Comparison of ENCODE assay signal across 9 cellular contexts in genomic region chr20:54174452-54175175, GRCh38. TPM values are rescaled to one million over a fixed set of nuclear protein-coding genes. Genes with fewer than 3 reads are reported as not detected.
A peak's percentile ranks its signal among the peaks of the same experiment; 100 is the strongest.
DNase-seq lines count a peak whose midpoint lies in the region; ATAC-seq and TF ChIP-seq lines count a peak whose summit lies in the region.
"Had no signal": no experiment of that assay in that cellular context is flagged by ENCODE, and none has a peak within 500 bp of the region (broad histone marks: within the 10 kb centered on the region; RNA-seq: fewer than 3 reads in every experiment).

No MANE protein-coding gene starts in this region.

- peaks cover 48 to 60% (median 54%) of the 10 kb centered on the region in 11 experiments for H3K27me3 ChIP-seq in BLaER1 treated with 17β-estradiol and CSF1 and Interleukin-3, amounts not matched to agents 10 nM and 100 nM
- H3K27me3 ChIP-seq in brain microvascular endothelial cell (replicated peaks) (peaks cover 45% of the 10 kb centered on the region), lower lobe of right lung (ENCODE audit: low read depth) (peaks cover 77% of the 10 kb centered on the region)

- peak overlapping the region; percentile 17 to 82 (median 49); a peak in 18 of 22 replicates for H3K4me2 ChIP-seq in BLaER1 treated with 17β-estradiol and CSF1 and Interleukin-3, amounts not matched to agents 10 nM and 100 nM

- peaks cover 0 to 4% (median 0%) of the 10 kb centered on the region in 11 experiments; a peak in 1 of 22 replicates for H4K20me1 ChIP-seq in BLaER1 treated with 17β-estradiol and CSF1 and Interleukin-3, amounts not matched to agents 10 nM and 100 nM

- POLR2A ChIA-PET in HEK293 (lab: Yijun Ruan, JAX) = no interaction called here

- peaks cover 17 to 26% (median 23%) of the 10 kb centered on the region in 11 experiments for H3K9me3 ChIP-seq in BLaER1 treated with 17β-estradiol and CSF1 and Interleukin-3, amounts not matched to agents 10 nM and 100 nM (replicated peaks in 1 of 11)
- H3K9me3 ChIP-seq in HEK293 (ENCODE audit: control insufficient read depth, insufficient read depth, low read depth, low read length) = no peaks in the 10 kb centered on the region
- H3K9me3 ChIP-seq in lower lobe of right lung = no peaks in the 10 kb centered on the region
- H3K9me3 ChIP-seq: gastroesophageal sphincter had no signal

- no peak overlapping the region for H3K9ac ChIP-seq in BLaER1 treated with 17β-estradiol and CSF1 and Interleukin-3, amounts not matched to agents 10 nM and 100 nM

- H3K27ac ChIP-seq in BLaER1 treated with 17β-estradiol and CSF1 and Interleukin-3, amounts not matched to agents 10 nM and 100 nM = no peak overlapping the region
- H3K27ac ChIP-seq in HEK293 (ENCODE audit: extremely low read depth, low read depth, low read length) (no peak overlapping the region), brain microvascular endothelial cell (no peak overlapping the region), lower lobe of right lung (no peak overlapping the region)
- H3K27ac ChIP-seq: gastroesophageal sphincter had no signal

- no peaks in the 10 kb centered on the region for H3K36me3 ChIP-seq in BLaER1 treated with 17β-estradiol and CSF1 and Interleukin-3, amounts not matched to agents 10 nM and 100 nM
- H3K36me3 ChIP-seq in HEK293 (ENCODE audit: control insufficient read depth in 2 of 2, insufficient read depth in 1 of 2, low read length in 2 of 2) (no peaks in the 10 kb centered on the region), brain microvascular endothelial cell (replicated peaks) (no peaks in the 10 kb centered on the region), lower lobe of right lung (no peaks in the 10 kb centered on the region)
- H3K36me3 ChIP-seq: gastroesophageal sphincter had no signal

- no peak for DNase-seq in brain microvascular endothelial cell
- no peak for DNase-seq in lower lobe of right lung
- no peak for DNase-seq in mesenteric fat pad (ENCODE audit: low spot score)
- DNase-seq in A172 (ENCODE audit: low spot score) = no peak

- peaks cover 7 to 20% (median 15%) of the 10 kb centered on the region in 10 experiments; a peak in 16 of 20 replicates for H3K4me1 ChIP-seq in BLaER1 treated with 17β-estradiol and CSF1 and Interleukin-3, amounts not matched to agents 10 nM and 100 nM
- H3K4me1 ChIP-seq in HEK293 (ENCODE audit: control insufficient read depth, insufficient read depth, low read length) = peaks cover 11% of the 10 kb centered on the region
- peaks cover 24% of the 10 kb centered on the region for H3K4me1 ChIP-seq in lower lobe of right lung

- in situ Hi-C loops in brain microvascular endothelial cell (cut with HindIII; ENCODE audit: low pct_ligation_motif_present, low sequenced_read_pairs) = no loop called here

- intact Hi-C loops in lower lobe of right lung (cut with DNase I) = no loop called here

- ATAC-seq in lower lobe of right lung (peak in 1 of 2 donors; percentile 26), HG03280 (IDR thresholded peaks at IDR 0.05; ENCODE audit: unreplicated experiment) (no peak), HG02981 (IDR thresholded peaks at IDR 0.05; ENCODE audit: unreplicated experiment) (no peak)
- ATAC-seq: gastroesophageal sphincter had no signal

- CTCF ChIA-PET in HEK293 (lab: Yijun Ruan, JAX) = interaction anchor here (0.9 to 1.5 kb wide), 2 partner anchors 25 to 32 kb away, joined by 4 to 6 read pairs; no protein-coding TSS in a partner anchor

- peak overlapping the region in 7 of 10 experiments; percentile 12 to 46 (median 27); a peak in 8 of 20 replicates for H3K4me3 ChIP-seq in BLaER1 treated with 17β-estradiol and CSF1 and Interleukin-3, amounts not matched to agents 10 nM and 100 nM
- H3K4me3 ChIP-seq in HEK293 (ENCODE audit: low read depth, low read length) (no peak overlapping the region), brain microvascular endothelial cell (ENCODE audit: low read depth, low read length) (peak overlapping the region; percentile 9), lower lobe of right lung (peak overlapping the region; percentile 19)

- no peak for TF ChIP-seq CTCF in HEK293 (tag by site-specific recombination; IDR thresholded peaks at IDR 0.05)
- TF ChIP-seq CTCF in brain microvascular endothelial cell (IDR thresholded peaks at IDR 0.05; ENCODE audit: low read depth, low read length, missing control alignments) = no peak
- TF ChIP-seq CTCF in lower lobe of right lung (IDR thresholded peaks at IDR 0.05) = no peak

TF ChIP-seq in HEK293, 187 proteins besides CTCF, POLR2A, EP300 and RAD21 (continues in another document):
- TF ChIP-seq KLF1 (tag by site-specific recombination; IDR thresholded peaks at IDR 0.05) (no peak), ZNF19 (tag by site-specific recombination; IDR thresholded peaks at IDR 0.05; ENCODE audit: low read depth) (no peak), ZNF335 (tag by site-specific recombination; conservative IDR thresholded peaks at IDR 0.05) (peak; percentile 94), ZNF76 (tag by site-specific recombination; IDR thresholded peaks at IDR 0.05; ENCODE audit: borderline replicate concordance, low read depth) (no peak), KLF9 (tag by site-specific recombination; IDR thresholded peaks at IDR 0.05; ENCODE audit: low read depth) (no peak), ZNF155 (tag by site-specific recombination; IDR thresholded peaks at IDR 0.05) (no peak), ZNF239 (tag by site-specific recombination; IDR thresholded peaks at IDR 0.05) (no peak), ZNF148 (tag by site-specific recombination; IDR thresholded peaks at IDR 0.05; ENCODE audit: borderline replicate concordance) (no peak), GLIS1 (tag by site-specific recombination; IDR thresholded peaks at IDR 0.05) (peak; percentile 97), SETDB1 (IDR thresholded peaks at IDR 0.05; ENCODE audit: insufficient read length, low read length) (no peak), ZNF157 (tag by site-specific recombination; IDR thresholded peaks at IDR 0.05) (no peak), TCF7L2 (IDR thresholded peaks at IDR 0.05; ENCODE audit: borderline replicate concordance, low read depth, low read length) (no peak), ZNF26 (tag by site-specific recombination; IDR thresholded peaks at IDR 0.05) (no peak), ZIC2 (tag by site-specific recombination; IDR thresholded peaks at IDR 0.05) (peak; percentile 2; the same call in 1 of the 2 replicates), ZNF366 (tag by site-specific recombination; conservative IDR thresholded peaks at IDR 0.05) (no peak), ZBTB7A (tag by site-specific recombination; IDR thresholded peaks at IDR 0.05; ENCODE audit: low read depth) (no peak), ZNF791 (tag by site-specific recombination; IDR thresholded peaks at IDR 0.05) (no peak)
- TF ChIP-seq, protein P1, sequence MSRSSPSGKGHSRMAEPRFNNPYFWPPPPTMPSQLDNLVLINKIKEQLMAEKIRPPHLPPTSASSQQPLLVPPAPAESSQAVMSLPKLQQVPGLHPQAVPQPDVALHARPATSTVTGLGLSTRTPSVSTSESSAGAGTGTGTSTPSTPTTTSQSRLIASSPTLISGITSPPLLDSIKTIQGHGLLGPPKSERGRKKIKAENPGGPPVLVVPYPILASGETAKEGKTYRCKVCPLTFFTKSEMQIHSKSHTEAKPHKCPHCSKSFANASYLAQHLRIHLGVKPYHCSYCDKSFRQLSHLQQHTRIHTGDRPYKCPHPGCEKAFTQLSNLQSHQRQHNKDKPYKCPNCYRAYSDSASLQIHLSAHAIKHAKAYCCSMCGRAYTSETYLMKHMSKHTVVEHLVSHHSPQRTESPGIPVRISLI (tag by site-specific recombination; IDR thresholded peaks at IDR 0.05) = peak; percentile 75; the same call in 1 of the 2 replicates

RNA-seq across cellular contexts. Expression of gene CYP24A1, which starts 0.8 kb away (rescaled TPM):
- total RNA-seq in lower lobe of right lung (0.21 TPM), mesenteric fat pad (not detected)
- total RNA-seq in A172 (2014; rRNA removed; shearing (Covaris generic)) = 0.05 and 0.21 TPM in 2 replicates

RNA-seq across cellular contexts. Expression of gene PFDN4, which starts 33.3 kb away (rescaled TPM):
- 15.3 TPM for total RNA-seq in lower lobe of right lung
- 19.8 TPM for total RNA-seq in mesenteric fat pad
- total RNA-seq in A172 (2014; rRNA removed; shearing (Covaris generic)) = 261 and 341 TPM in 2 replicates

Comparison
In these comparisons a context has a peak if more than half of its experiments do, and no peak if none do; other contexts are left out.
1. RNA of gene PFDN4, which starts 33.3 kb away (total RNA-seq): 261 to 341 TPM in A172; 19.8 TPM in mesenteric fat pad (single experiment) and 15.3 TPM in lower lobe of right lung (single experiment); every median in the first group is over 10 times any median in the second.